Comparison of ENCODE assay signal across 22 cellular contexts in genomic region chr3:47916201-47916600, GRCh38.
DNase-seq lines count a peak whose midpoint lies in the region; ATAC-seq and TF ChIP-seq lines count a peak whose summit lies in the region.
"Had no signal": no experiment of that assay in that cellular context is flagged by ENCODE, and none has a peak within 500 bp of the region (broad histone marks: within the 10 kb centered on the region; RNA-seq: fewer than 3 reads in every experiment).

No MANE protein-coding gene starts in this region.

- H3K27ac ChIP-seq in right atrium auricular region, result peak overlapping the region in 1 of 2 donors; percentile 51
- H3K27ac ChIP-seq in Panc1 (ENCODE audit: low read length), result no peak overlapping the region
- H3K27ac ChIP-seq in heart right ventricle, result peak overlapping the region in 8 of 10 donors; percentile 18 to 75 (median 62)
- peak overlapping the region; percentile 38 for H3K27ac ChIP-seq in psoas muscle

- peaks cover 96% of the 10 kb centered on the region for H3K36me3 ChIP-seq in right atrium auricular region
- peaks cover 12% of the 10 kb centered on the region for H3K36me3 ChIP-seq in Panc1 (ENCODE audit: control insufficient read depth, insufficient read depth, low read length)
- H3K36me3 ChIP-seq in heart right ventricle, result peaks cover 0 to 100% (median 61%) of the 10 kb centered on the region in 9 donors
- H3K36me3 ChIP-seq in psoas muscle (ENCODE audit: insufficient read depth in 1 of 2, low read depth in 1 of 2), result peaks cover 13 to 97% of the 10 kb centered on the region in 2 donors

- no peaks in the 10 kb centered on the region for H3K27me3 ChIP-seq in right atrium auricular region
- H3K27me3 ChIP-seq in Panc1 (ENCODE audit: control insufficient read depth, insufficient read depth, low read length), result no peaks in the 10 kb centered on the region
- H3K27me3 ChIP-seq in heart right ventricle, result no peaks in the 10 kb centered on the region
- no peaks in the 10 kb centered on the region for H3K27me3 ChIP-seq in psoas muscle (ENCODE audit: insufficient read depth in 3 of 3, low read length in 2 of 3)

- ATAC-seq in Right ventricle myocardium inferior (peak; percentile 79), Panc1 (no peak), heart right ventricle (peak; percentile 54 to 88 (median 84)), psoas muscle (peak; percentile 60 to 66 (median 62))
- ATAC-seq: CD8-positive, alpha-beta T cell had no signal

- 43 to 48% methylated on average over 5 of the region's 5 CpGs for WGBS in heart right ventricle, 2 donors
- 29 to 45% (median 35%) methylated on average over 5 of the region's 5 CpGs for WGBS in psoas muscle, 3 donors

- CTCF ChIA-PET in Panc1 (lab: Charles Lee), result no interaction called here

- H3K4me1 ChIP-seq in right atrium auricular region, result no peaks in the 10 kb centered on the region
- no peaks in the 10 kb centered on the region for H3K4me1 ChIP-seq in Panc1 (ENCODE audit: control insufficient read depth, insufficient read depth, low read length)
- peaks cover 0 to 21% (median 3%) of the 10 kb centered on the region in 9 donors for H3K4me1 ChIP-seq in heart right ventricle
- H3K4me1 ChIP-seq in psoas muscle, result peaks cover 15% of the 10 kb centered on the region

- TF ChIP-seq CTCF in right atrium auricular region (IDR thresholded peaks at IDR 0.05), result no peak
- no peak for TF ChIP-seq CTCF in Panc1 (IDR thresholded peaks at IDR 0.05)
- TF ChIP-seq CTCF in heart right ventricle (IDR thresholded peaks at IDR 0.05), result no peak
- TF ChIP-seq CTCF in psoas muscle (IDR thresholded peaks at IDR 0.05), result no peak

- no peaks in the 10 kb centered on the region for H3K9me3 ChIP-seq in right atrium auricular region
- H3K9me3 ChIP-seq in Panc1 (ENCODE audit: control insufficient read depth, insufficient read depth, low read depth, low read length), result no peaks in the 10 kb centered on the region
- no peaks in the 10 kb centered on the region for H3K9me3 ChIP-seq in heart right ventricle
- no peaks in the 10 kb centered on the region for H3K9me3 ChIP-seq in psoas muscle

- DNase-seq in Right ventricle myocardium inferior (ENCODE audit: missing footprints) (no peak), right atrium auricular region (ENCODE audit: low spot score) (no peak), Panc1 (ENCODE audit: low read depth, low spot score) (no peak), heart right ventricle (peak; percentile 15 to 38), psoas muscle (no peak), GM03348 (ENCODE audit: low spot score) (no peak), NCI-H146 treated with DMSO at 0.1 percent for 48 hours (lab: John Stamatoyannopoulos, UW; ENCODE audit: unreplicated experiment) (no peak), NCI-H226 (no peak)
- DNase-seq: 8988T; AML-193; C1 segment of cervical spinal cord; CD8-positive, alpha-beta T cell; DMS153; GOT3; KBM-7; NCI-H1092 treated with DMSO at 0.1 percent for 48 hours; NCI-H1436 treated with DMSO at 0.1 percent for 48 hours; NCI-H2029; NCI-H345; NCI-H524; NCI-H774; NK-92 treated with Interleukin-12 subunit alpha and Interleukin-12 subunit beta, amount 100 ng/mL, for 24 hours had no signal

- in situ Hi-C loops in Panc1 (cut with HindIII; ENCODE audit: low pct_unique_long_range_greater_than_20kb, low sequenced_read_pairs), result no loop called here

- POLR2A ChIA-PET in Panc1 (lab: Charles Lee), result no interaction called here

- H3K4me3 ChIP-seq in right atrium auricular region, result no peak overlapping the region
- H3K4me3 ChIP-seq in Panc1 (ENCODE audit: low read depth in 2 of 2, low read length in 2 of 2), result no peak overlapping the region
- H3K4me3 ChIP-seq in heart right ventricle, result no peak overlapping the region
- no peak overlapping the region for H3K4me3 ChIP-seq in psoas muscle

- BruUV-seq in Panc1 (replicated peaks; lab: Mats Ljungman, UMichigan), result TSS peak; percentile 76

- intact Hi-C loops in Right ventricle myocardium inferior (cut with DNase I) (no loop called here), Panc1 (cut with micrococcal nuclease; ENCODE audit: unreplicated experiment) (no loop called here), heart right ventricle (cut with DNase I) (no loop called here), psoas muscle (cut with DNase I) (no loop called here)

Comparison
In these comparisons a context has a peak if more than half of its experiments do, and no peak if none do; other contexts are left out.
1. DNase-seq: peak in heart right ventricle (2 of 2); none in Right ventricle myocardium inferior (single experiment), right atrium auricular region (single experiment), Panc1 (single experiment), psoas muscle (0 of 2), GM03348 (single experiment), NCI-H146 treated with DMSO at 0.1 percent for 48 hours (single experiment) and NCI-H226 (single experiment).